ENCODE assay signal across 8 cellular contexts in genomic region chr20:33992145-33992922, GRCh38. TPM values are rescaled to one million over a fixed set of nuclear protein-coding genes. Genes with fewer than 3 reads are reported as not detected.
DNase-seq lines count a peak whose midpoint lies in the region; ATAC-seq lines count a peak whose summit lies in the region.

No MANE protein-coding gene starts in this region.

- DNase-seq in ELF-1 (ENCODE audit: low read depth, low spot score) (peak; percentile 23), NCI-H774 (lab: John Stamatoyannopoulos, UW) (peak; percentile 39), anterior cingulate cortex (lab: John Stamatoyannopoulos, UW) (no peak), posterior cingulate gyrus (no peak), NCI-H1092 treated with DMSO at 0.1 percent for 48 hours (lab: John Stamatoyannopoulos, UW) (no peak)
- DNase-seq in natural killer cell treated with Interleukin-12 subunit alpha and Interleukin-12 subunit beta and Interleukin-15 and Interleukin-18, amount 100 ng/mL, for 72 hours (ENCODE audit: low spot score): no peak

- H3K27me3 Mint-ChIP-seq in natural killer cell treated with Interleukin-12 subunit alpha and Interleukin-12 subunit beta and Interleukin-15 and Interleukin-18, amount 100 ng/mL, for 72 hours: no peaks in the 10 kb centered on the region

- peak overlapping the region; percentile 92 to 96 for H3K27ac Mint-ChIP-seq in natural killer cell treated with Interleukin-12 subunit alpha and Interleukin-12 subunit beta and Interleukin-15 and Interleukin-18, amount 100 ng/mL, for 72 hours

- no peaks in the 10 kb centered on the region for H3K9me3 Mint-ChIP-seq in natural killer cell treated with Interleukin-12 subunit alpha and Interleukin-12 subunit beta and Interleukin-15 and Interleukin-18, amount 100 ng/mL, for 72 hours

- no peaks in the 10 kb centered on the region for H3K36me3 Mint-ChIP-seq in natural killer cell treated with Interleukin-12 subunit alpha and Interleukin-12 subunit beta and Interleukin-15 and Interleukin-18, amount 100 ng/mL, for 72 hours

- peak overlapping the region; percentile 88 for H3K4me3 Mint-ChIP-seq in natural killer cell treated with Interleukin-12 subunit alpha and Interleukin-12 subunit beta and Interleukin-15 and Interleukin-18, amount 100 ng/mL, for 72 hours

- ATAC-seq in natural killer cell treated with Interleukin-12 subunit alpha and Interleukin-12 subunit beta and Interleukin-15 and Interleukin-18, amount 100 ng/mL, for 72 hours: no peak
- no peak for ATAC-seq in GM21723 (IDR thresholded peaks at IDR 0.05; ENCODE audit: unreplicated experiment)

- no peaks in the 10 kb centered on the region for H3K27me3 ChIP-seq in ectodermal cell (ENCODE audit: control insufficient read depth, insufficient read depth, low read length, poor library complexity, severe bottlenecking)

- H3K9me3 ChIP-seq in ectodermal cell (ENCODE audit: control insufficient read depth, low read length): no peaks in the 10 kb centered on the region

- H3K4me3 ChIP-seq in ectodermal cell (ENCODE audit: insufficient read depth, low read depth, low read length): peak overlapping the region; percentile 76

- H3K36me3 ChIP-seq in ectodermal cell (ENCODE audit: control insufficient read depth, insufficient read depth, low read length): no peaks in the 10 kb centered on the region

- 48 to 49% methylated on average over 20 of the region's 20 CpGs for WGBS in ectodermal cell, 2 experiments

- no peaks in the 10 kb centered on the region for H3K4me1 ChIP-seq in ectodermal cell (ENCODE audit: control insufficient read depth, insufficient read depth, low read length)

- H3K4me1 Mint-ChIP-seq in natural killer cell treated with Interleukin-12 subunit alpha and Interleukin-12 subunit beta and Interleukin-15 and Interleukin-18, amount 100 ng/mL, for 72 hours (ENCODE audit: low read depth in 2 of 2): peaks cover 38 to 39% of the 10 kb centered on the region in 2 donors

- H3K27ac ChIP-seq in ectodermal cell (ENCODE audit: insufficient read depth, low read depth, low read length, poor library complexity, severe bottlenecking): peak overlapping the region; percentile 70

- intact Hi-C loops in posterior cingulate gyrus (cut with DNase I): loop anchor here (2.0 to 5.0 kb wide), 2 partner anchors 45 to 120 kb away; partner anchors contain the start of gene EIF2S2

RNA-seq across cellular contexts. Expression of gene RALY, which starts 1.4 kb away (rescaled TPM):
- 200 TPM for polyA plus RNA-seq in ectodermal cell (2013, experiment 1 of 4)
- polyA plus RNA-seq in ectodermal cell (2013, experiment 2 of 4): 184 TPM
- polyA plus RNA-seq in ectodermal cell (2013, experiment 3 of 4): 147 TPM
- polyA plus RNA-seq in ectodermal cell (2013, experiment 4 of 4): 154 TPM
- total RNA-seq in natural killer cell treated with Interleukin-12 subunit alpha and Interleukin-12 subunit beta and Interleukin-15 and Interleukin-18, amount 100 ng/mL, for 72 hours: 100 to 1,000 TPM; 158 to 162 TPM

Comparison
In these comparisons a context has a peak if more than half of its experiments do, and no peak if none do; other contexts are left out.
1. DNase-seq: peak in ELF-1 (single experiment) and NCI-H774 (single experiment); none in natural killer cell treated with Interleukin-12 subunit alpha and Interleukin-12 subunit beta and Interleukin-15 and Interleukin-18, amount 100 ng/mL, for 72 hours (single experiment), anterior cingulate cortex (0 of 58), posterior cingulate gyrus (0 of 10) and NCI-H1092 treated with DMSO at 0.1 percent for 48 hours (single experiment).